Comparison of ENCODE assay signal across 16 cellular contexts in the genomic region with DNA sequence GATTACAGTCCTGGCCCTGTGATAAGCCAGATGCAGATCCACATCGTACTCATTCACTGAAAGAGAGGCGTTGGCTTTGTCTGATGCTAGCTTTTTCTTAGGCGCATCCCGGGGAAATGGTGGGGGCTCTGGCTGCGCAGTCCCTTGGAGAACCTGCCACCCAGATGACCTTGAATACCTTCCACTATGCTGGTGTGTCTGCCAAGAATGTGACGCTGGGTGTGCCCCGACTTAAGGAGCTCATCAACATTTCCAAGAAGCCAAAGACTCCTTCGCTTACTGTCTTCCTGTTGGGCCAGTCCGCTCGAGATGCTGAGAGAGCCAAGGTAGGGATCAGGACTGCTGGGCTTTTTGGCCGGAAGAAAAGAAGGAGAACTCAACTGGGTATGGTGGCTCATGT. TPM values are rescaled to one million over a fixed set of nuclear protein-coding genes. Genes with fewer than 3 reads are reported as not detected.
DNase-seq lines count a peak whose midpoint lies in the region; ATAC-seq and TF ChIP-seq lines count a peak whose summit lies in the region.
"Had no signal": no experiment of that assay in that cellular context is flagged by ENCODE, and none has a peak within 500 bp of the region (broad histone marks: within the 10 kb centered on the region; RNA-seq: fewer than 3 reads in every experiment).

No MANE protein-coding gene starts in this region.

- no peak overlapping the region for H3K4me3 Mint-ChIP-seq in central memory CD8-positive, alpha-beta T cell

- DNase-seq in activated effector memory CD4-positive, alpha-beta T cell treated with anti-CD3 and anti-CD28 coated beads, Interleukin-2, amount 50 U/mL, for 16 hours, result peak; percentile 55
- DNase-seq in activated effector memory CD4-positive, alpha-beta T cell treated with Interleukin-2 at 50 U/mL for 16 hours, result no peak
- DNase-seq in central memory CD8-positive, alpha-beta T cell (ENCODE audit: low spot score in 2 of 2), result no peak
- DNase-seq in sigmoid colon (peak; percentile 42), KBM-7 (no peak), NCI-H1930 (lab: John Stamatoyannopoulos, UW) (no peak)
- DNase-seq: ACHN; Calu3; CD4-positive, CD25-positive, alpha-beta regulatory T cell; DMS 273 treated with DMSO at 0.1 percent for 48 hours had no signal

- no peak for TF ChIP-seq EP300 in sigmoid colon (IDR thresholded peaks at IDR 0.05)

- TF ChIP-seq POLR2A in sigmoid colon (IDR thresholded peaks at IDR 0.05), result no peak

- H3K9me3 ChIP-seq in sigmoid colon, result no peaks in the 10 kb centered on the region
- H3K9me3 ChIP-seq: BLaER1 treated with 17β-estradiol and CSF1 and Interleukin-3, amounts not matched to agents 10 nM and 100 nM; HAP-1 had no signal

- H3K27ac Mint-ChIP-seq in central memory CD8-positive, alpha-beta T cell (ENCODE audit: low read depth), result peak overlapping the region; percentile 44
- H3K27ac Mint-ChIP-seq: CD4-positive, CD25-positive, alpha-beta regulatory T cell had no signal

- ATAC-seq in central memory CD8-positive, alpha-beta T cell (replicated peaks; ENCODE audit: extremely low read depth, poor library complexity, severe bottlenecking), result no peak
- ATAC-seq in GM19351 (IDR thresholded peaks at IDR 0.05; ENCODE audit: unreplicated experiment), result no peak
- ATAC-seq: HepG2 had no signal

- peaks cover 14% of the 10 kb centered on the region for H3K4me1 Mint-ChIP-seq in central memory CD8-positive, alpha-beta T cell
- H3K4me1 Mint-ChIP-seq: CD4-positive, CD25-positive, alpha-beta regulatory T cell had no signal

- H3K27ac ChIP-seq in sigmoid colon, result no peak overlapping the region
- H3K27ac ChIP-seq: BLaER1 treated with 17β-estradiol and CSF1 and Interleukin-3, amounts not matched to agents 10 nM and 100 nM had no signal

- no peaks in the 10 kb centered on the region for H3K27me3 Mint-ChIP-seq in central memory CD8-positive, alpha-beta T cell
- H3K27me3 Mint-ChIP-seq: CD4-positive, CD25-positive, alpha-beta regulatory T cell had no signal

- H3K27me3 ChIP-seq in sigmoid colon, result no peaks in the 10 kb centered on the region
- H3K27me3 ChIP-seq: BLaER1 treated with 17β-estradiol and CSF1 and Interleukin-3, amounts not matched to agents 10 nM and 100 nM had no signal

- H3K4me1 ChIP-seq in sigmoid colon, result no peaks in the 10 kb centered on the region
- H3K4me1 ChIP-seq: HAP-1 had no signal

- in situ Hi-C loops in KBM-7 (cut with MboI; ENCODE audit: low pct_unique_long_range_greater_than_20kb, low sequenced_read_pairs), result no loop called here

- no peak for TF ChIP-seq CTCF in sigmoid colon (IDR thresholded peaks at IDR 0.05)

- no peak overlapping the region for H3K4me3 ChIP-seq in sigmoid colon
- H3K4me3 ChIP-seq: BLaER1 treated with 17β-estradiol and CSF1 and Interleukin-3, amounts not matched to agents 10 nM and 100 nM; HAP-1 had no signal

- H3K36me3 ChIP-seq in sigmoid colon, result peaks cover 23 to 99% (median 65%) of the 10 kb centered on the region in 4 donors

- 90 to 93% methylated on average over 11 of the region's 11 CpGs for WGBS in sigmoid colon, 2 donors

- no peaks in the 10 kb centered on the region for H3K9me3 Mint-ChIP-seq in central memory CD8-positive, alpha-beta T cell
- H3K9me3 Mint-ChIP-seq: CD4-positive, CD25-positive, alpha-beta regulatory T cell had no signal

- intact Hi-C loops in sigmoid colon (cut with DNase I), result no loop called here

- H3K36me3 Mint-ChIP-seq in central memory CD8-positive, alpha-beta T cell (ENCODE audit: insufficient read depth), result peaks cover 93% of the 10 kb centered on the region

RNA-seq across cellular contexts. Expression of a gene that starts 24.0 kb away (rescaled TPM):
- 10 to 100 TPM; 30.1 to 43.2 (median 36.5) TPM for total RNA-seq in sigmoid colon
- polyA plus RNA-seq in sigmoid colon, result 10 to 100 TPM in 2 of 3 donors, 1 to 10 TPM in 1; 7.2 to 51.1 (median 11.3) TPM

RNA-seq across cellular contexts. Expression of a gene that starts 26.9 kb away (rescaled TPM):
- total RNA-seq in sigmoid colon, result not detected
- not detected for polyA plus RNA-seq in sigmoid colon
- total RNA-seq: A172; Calu3; CD4-positive, CD25-positive, alpha-beta regulatory T cell; H1 had no signal
- polyA plus RNA-seq: CD4-positive, CD25-positive, alpha-beta regulatory T cell; HepG2 had no signal

RNA-seq across cellular contexts. Expression of a gene that starts 28.7 kb away (rescaled TPM):
- total RNA-seq in sigmoid colon, result 10 to 100 TPM; 42.5 to 56.5 (median 45.3) TPM
- polyA plus RNA-seq in sigmoid colon, result 10 to 100 TPM in 2 of 3 donors, 1 to 10 TPM in 1; 5.5 to 19.6 (median 12.0) TPM

RNA-seq across cellular contexts. Expression of a gene that starts 40.7 kb away (rescaled TPM):
- total RNA-seq in sigmoid colon, result 100 to 1,000 TPM in 2 of 4 donors, 10 to 100 TPM in 2; 60.1 to 122 (median 91.8) TPM
- polyA plus RNA-seq in sigmoid colon, result 10 to 100 TPM; 18.0 to 45.0 (median 26.1) TPM

RNA-seq across cellular contexts. Expression of a gene that starts 50.4 kb away (rescaled TPM):
- total RNA-seq in sigmoid colon, result 10 to 100 TPM; 20.2 to 41.0 (median 24.5) TPM
- 100 to 1,000 TPM in 1 of 3 donors, 10 to 100 TPM in 2; 15.6 to 108 (median 21.0) TPM for polyA plus RNA-seq in sigmoid colon

Comparison
In these comparisons a context has a peak if more than half of its experiments do, and no peak if none do; other contexts are left out.
1. DNase-seq: peak in activated effector memory CD4-positive, alpha-beta T cell treated with anti-CD3 and anti-CD28 coated beads, Interleukin-2, amount 50 U/mL, for 16 hours (single experiment) and sigmoid colon (single experiment); none in activated effector memory CD4-positive, alpha-beta T cell treated with Interleukin-2 at 50 U/mL for 16 hours (single experiment), central memory CD8-positive, alpha-beta T cell (0 of 2), KBM-7 (single experiment) and NCI-H1930 (0 of 2).